Comparison of ENCODE assay signal across 1 cellular context in the genomic region with DNA sequence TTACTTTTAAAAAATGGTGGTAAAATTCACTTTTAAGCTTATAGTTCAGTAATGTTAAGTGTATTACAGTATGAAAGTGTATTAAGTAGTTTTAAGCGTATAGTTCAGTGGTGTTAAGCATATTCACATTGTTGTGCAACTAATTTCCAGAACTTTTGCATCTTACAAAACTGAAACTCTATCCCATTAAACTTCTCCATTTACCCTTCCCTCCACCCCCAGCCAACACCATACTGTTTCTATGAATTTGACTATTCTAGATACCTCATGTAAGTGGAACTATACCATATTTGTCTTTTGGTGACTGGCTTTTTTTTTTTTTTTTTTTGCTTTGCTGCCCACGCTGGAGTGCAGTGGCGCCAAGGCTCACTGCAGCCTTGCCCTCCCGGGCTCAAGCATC.
A peak's percentile ranks its signal among the peaks of the same experiment; 100 is the strongest.
TF ChIP-seq lines count a peak whose summit lies in the region.

No MANE protein-coding gene starts in this region.

TF ChIP-seq in K562, 482 proteins besides CTCF, POLR2A, EP300 and RAD21:
- TF ChIP-seq, protein P1, sequence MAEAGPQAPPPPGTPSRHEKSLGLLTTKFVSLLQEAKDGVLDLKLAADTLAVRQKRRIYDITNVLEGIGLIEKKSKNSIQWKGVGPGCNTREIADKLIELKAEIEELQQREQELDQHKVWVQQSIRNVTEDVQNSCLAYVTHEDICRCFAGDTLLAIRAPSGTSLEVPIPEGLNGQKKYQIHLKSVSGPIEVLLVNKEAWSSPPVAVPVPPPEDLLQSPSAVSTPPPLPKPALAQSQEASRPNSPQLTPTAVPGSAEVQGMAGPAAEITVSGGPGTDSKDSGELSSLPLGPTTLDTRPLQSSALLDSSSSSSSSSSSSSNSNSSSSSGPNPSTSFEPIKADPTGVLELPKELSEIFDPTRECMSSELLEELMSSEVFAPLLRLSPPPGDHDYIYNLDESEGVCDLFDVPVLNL (CRISPR knock-in tag; IDR thresholded peaks at IDR 0.05; ENCODE audit: low read depth) = no peak
- TF ChIP-seq CEBPB (tag; IDR thresholded peaks at IDR 0.05) = 0 out of 2 replicates have a peak, but pooled peaks have one; percentile 28
TF ChIP-seq in K562: peak in this region for 1.
